ENCODE assay signal across 8 cellular contexts in genomic region chr4:138522366-138522765, GRCh38.
DNase-seq lines count a peak whose midpoint lies in the region; ATAC-seq and TF ChIP-seq lines count a peak whose summit lies in the region.

No MANE protein-coding gene starts in this region.

- TF ChIP-seq POLR2A in vagina (IDR thresholded peaks at IDR 0.05): no peak

- H3K9me3 ChIP-seq in MG63: no peaks in the 10 kb centered on the region
- no peaks in the 10 kb centered on the region for H3K9me3 ChIP-seq in vagina

- DNase-seq in AG20443 (ENCODE audit: low spot score) (peak; percentile 22), Kasumi-1 (lab: John Stamatoyannopoulos, UW) (peak; percentile 50), epithelial cell of proximal tubule (ENCODE audit: low read depth) (no peak), MG63 (no peak), vagina (ENCODE audit: extremely low spot score in 2 of 2) (no peak), NCI-H2029 (lab: John Stamatoyannopoulos, UW) (no peak), activated T-cell treated with anti-CD3 and anti-CD28 coated beads for 4 hours (no peak)

- H3K27ac ChIP-seq in vagina: no peak overlapping the region

- H3K36me3 ChIP-seq in MG63 (no peaks in the 10 kb centered on the region), vagina (no peaks in the 10 kb centered on the region)

- TF ChIP-seq CTCF in epithelial cell of proximal tubule (conservative IDR thresholded peaks at IDR 0.05; ENCODE audit: low read depth, low read length) (peak; percentile 74), vagina (IDR thresholded peaks at IDR 0.05) (no peak)

- no peaks in the 10 kb centered on the region for H3K27me3 ChIP-seq in MG63
- H3K27me3 ChIP-seq in vagina: no peaks in the 10 kb centered on the region

- ATAC-seq in GM19328 (IDR thresholded peaks at IDR 0.05; ENCODE audit: unreplicated experiment): peak; percentile 51

- H3K4me3 ChIP-seq in epithelial cell of proximal tubule (ENCODE audit: low read depth, low read length): no peak overlapping the region
- no peak overlapping the region for H3K4me3 ChIP-seq in MG63
- no peak overlapping the region for H3K4me3 ChIP-seq in vagina

- intact Hi-C loops in vagina (cut with DNase I): no loop called here

- no peaks in the 10 kb centered on the region for H3K4me1 ChIP-seq in vagina

Comparison
In these comparisons a context has a peak if more than half of its experiments do, and no peak if none do; other contexts are left out.
1. DNase-seq: peak in AG20443 (single experiment) and Kasumi-1 (2 of 2); none in epithelial cell of proximal tubule (single experiment), MG63 (single experiment), vagina (0 of 2), NCI-H2029 (single experiment) and activated T-cell treated with anti-CD3 and anti-CD28 coated beads for 4 hours (single experiment).